Comparison of ENCODE assay signal across 8 cellular contexts in the genomic region with DNA sequence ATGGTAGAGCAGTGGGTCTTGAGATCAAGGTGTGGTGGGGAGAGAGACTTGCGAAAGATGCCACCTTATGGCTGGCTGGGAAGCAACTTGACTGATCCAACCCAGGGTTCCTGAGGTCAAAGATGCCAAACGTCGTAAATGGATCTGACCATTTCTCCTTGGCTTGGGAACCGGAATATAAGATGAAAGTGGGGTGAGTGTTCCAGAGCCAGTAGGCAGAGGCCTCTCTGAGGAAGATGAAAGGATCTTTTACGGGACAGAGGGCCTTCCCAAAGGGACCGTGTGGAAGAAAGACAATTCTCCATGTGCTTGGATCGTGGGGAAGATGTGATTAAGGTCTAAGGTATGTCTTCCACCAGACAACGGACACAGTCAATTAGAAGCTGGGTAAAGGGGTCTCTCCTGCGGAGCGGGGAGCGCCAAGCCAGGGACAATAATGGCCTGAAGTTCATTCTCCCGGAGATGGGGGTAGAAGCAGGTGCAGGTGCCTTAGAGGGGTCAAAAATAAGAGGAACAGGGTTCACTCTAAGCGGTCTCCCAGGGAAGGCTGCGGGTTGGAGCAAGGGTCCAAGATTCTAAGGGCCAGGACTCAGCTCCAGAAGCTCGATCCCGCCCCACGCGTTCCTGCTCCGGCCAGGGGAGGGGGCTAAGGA. TPM values are rescaled to one million over a fixed set of nuclear protein-coding genes. Genes with fewer than 3 reads are reported as not detected.
DNase-seq lines count a peak whose midpoint lies in the region; ATAC-seq and TF ChIP-seq lines count a peak whose summit lies in the region.

No MANE protein-coding gene starts in this region.

- H3K4me3 Mint-ChIP-seq in activated T-helper 17 cell treated with anti-CD3 and anti-CD28 coated beads, Interleukin-2, amount 50 U/mL, for 72 hours: peak overlapping the region; percentile 86

- H3K27ac ChIP-seq in HCT116 (ENCODE audit: low read depth, low read length): peak overlapping the region; percentile 96
- H3K27ac ChIP-seq in stomach smooth muscle (ENCODE audit: low read length): peak overlapping the region; percentile 77

- TSS peak; percentile 51 for BruUV-seq in HCT116 (replicated peaks; lab: Mats Ljungman, UMichigan)

- H3K9me2 ChIP-seq in HCT116 (ENCODE audit: insufficient read depth): no peaks in the 10 kb centered on the region

- POLR2A ChIA-PET in HCT116 (lab: Charles Lee): interaction anchor here (2.3 to 2.5 kb wide), 2 partner anchors 14 to 74 kb away, joined by 15 to 27 read pairs; partner anchors contain the start of genes SAT2, TP53 and WRAP53

- H3K4me1 ChIP-seq in HCT116 (ENCODE audit: control insufficient read depth in 1 of 2, insufficient read depth in 2 of 2, low read length in 2 of 2) (peaks cover 12 to 22% of the 10 kb centered on the region in 2 experiments), stomach smooth muscle (ENCODE audit: control insufficient read depth, insufficient read depth, low read length) (peaks cover 19% of the 10 kb centered on the region)

- ATAC-seq in HCT116 (no peak), HG03565 (IDR thresholded peaks at IDR 0.05; ENCODE audit: unreplicated experiment) (no peak), HG02970 (IDR thresholded peaks at IDR 0.05; ENCODE audit: low FRiP score, unreplicated experiment) (no peak)
- no peak for ATAC-seq in activated T-helper 17 cell treated with anti-CD3 and anti-CD28 coated beads, Interleukin-2, amount 50 U/mL, for 72 hours (replicated peaks)

- no peak for TF ChIP-seq RAD21 in HCT116 (IDR thresholded peaks at IDR 0.05; ENCODE audit: low read depth)

- TF ChIP-seq CTCF in HCT116 (IDR thresholded peaks at IDR 0.05 in 2 of 3, conservative IDR thresholded peaks at IDR 0.05 in 1 of 3; ENCODE audit: borderline replicate concordance in 1 of 3, insufficient read depth in 1 of 3, low read depth in 2 of 3, low read length in 2 of 3): no peak

- H3K27me3 Mint-ChIP-seq in activated T-helper 17 cell treated with anti-CD3 and anti-CD28 coated beads, Interleukin-2, amount 50 U/mL, for 72 hours: no peaks in the 10 kb centered on the region

- H3K27ac Mint-ChIP-seq in activated T-helper 17 cell treated with anti-CD3 and anti-CD28 coated beads, Interleukin-2, amount 50 U/mL, for 72 hours: peak overlapping the region; percentile 86

- DNase-seq in AG08395 (ENCODE audit: low spot score): peak; percentile 48
- no peak for DNase-seq in HCT116 (ENCODE audit: low read depth, low spot score)
- DNase-seq in foreskin melanocyte: no peak

- intact Hi-C loops in HCT116 (cut with micrococcal nuclease): loop anchor here (2.0 kb wide), 1 partner anchor 73 kb away; the partner anchor contains the start of gene TP53

- H2AFZ ChIP-seq in HCT116 (ENCODE audit: low read depth, low read length, poor library complexity, severe bottlenecking): no peak overlapping the region

- no peak for TF ChIP-seq POLR2A in HCT116 (IDR thresholded peaks at IDR 0.05; ENCODE audit: borderline replicate concordance, extremely low read depth, insufficient read depth, insufficient read length)

- H3K4me3 ChIP-seq in HCT116 (replicated peaks in 1 of 2; ENCODE audit: low read depth in 1 of 2, low read length in 2 of 2) (peak overlapping the region; percentile 64 to 87), iPS-18c (ENCODE audit: insufficient read depth, low read depth, low read length) (peak overlapping the region; percentile 87), stomach smooth muscle (ENCODE audit: low read length in 2 of 2) (peak overlapping the region; percentile 84 to 87)

- peaks cover 52% of the 10 kb centered on the region for H3K79me2 ChIP-seq in HCT116 (ENCODE audit: insufficient read depth, low read length)

- 0 out of 2 replicates have a peak, but pooled peaks cover 3% of the 10 kb centered on the region for H4K20me1 ChIP-seq in HCT116 (ENCODE audit: insufficient read depth)

- peak overlapping the region; percentile 86 for H3K4me2 ChIP-seq in HCT116 (ENCODE audit: low read length)

- H3K9me3 ChIP-seq in HCT116 (ENCODE audit: control insufficient read depth in 1 of 2, insufficient read depth in 1 of 2, low read depth in 1 of 2, low read length in 2 of 2): no peaks in the 10 kb centered on the region
- no peaks in the 10 kb centered on the region for H3K9me3 ChIP-seq in iPS-18c (ENCODE audit: control insufficient read depth, insufficient read depth, low read length)
- no peaks in the 10 kb centered on the region for H3K9me3 ChIP-seq in stomach smooth muscle (ENCODE audit: control insufficient read depth in 2 of 2, low read length in 2 of 2)

- H3K9ac ChIP-seq in HCT116 (ENCODE audit: low read length): peak overlapping the region; percentile 75
- peak overlapping the region; percentile 75 to 90 for H3K9ac ChIP-seq in stomach smooth muscle (ENCODE audit: low read length in 2 of 2)

- RAD21 ChIA-PET in HCT116 (lab: Charles Lee; ENCODE audit: low non-redundant PET in 1 of 2, low total read pairs in 2 of 2, uncharacterized antibody in 2 of 2, unreplicated experiment in 2 of 2): no interaction called here

- CTCF ChIA-PET in HCT116 (lab: Charles Lee): interaction anchor here (0.8 to 2.1 kb wide), 3 partner anchors 13 to 74 kb away, joined by 4 to 16 read pairs (median 8); partner anchors contain the start of genes SAT2, TP53 and WRAP53

- no peaks in the 10 kb centered on the region for H3K9me3 Mint-ChIP-seq in activated T-helper 17 cell treated with anti-CD3 and anti-CD28 coated beads, Interleukin-2, amount 50 U/mL, for 72 hours

- peaks cover 27% of the 10 kb centered on the region for H3K4me1 Mint-ChIP-seq in activated T-helper 17 cell treated with anti-CD3 and anti-CD28 coated beads, Interleukin-2, amount 50 U/mL, for 72 hours

- peaks cover 34% of the 10 kb centered on the region for H3K36me3 Mint-ChIP-seq in activated T-helper 17 cell treated with anti-CD3 and anti-CD28 coated beads, Interleukin-2, amount 50 U/mL, for 72 hours (ENCODE audit: low read depth)

- H3K36me3 ChIP-seq in HCT116 (ENCODE audit: control insufficient read depth in 1 of 2, insufficient read depth in 2 of 2, low read length in 2 of 2): peaks cover 7 to 17% of the 10 kb centered on the region in 2 experiments
- peaks cover 2 to 6% of the 10 kb centered on the region in 2 donors for H3K36me3 ChIP-seq in stomach smooth muscle (ENCODE audit: control insufficient read depth in 2 of 2, insufficient read depth in 2 of 2, low read length in 2 of 2)

- no peaks in the 10 kb centered on the region for H3K27me3 ChIP-seq in HCT116 (ENCODE audit: insufficient read depth, low read length)
- H3K27me3 ChIP-seq in stomach smooth muscle (ENCODE audit: control insufficient read depth in 1 of 2, insufficient read depth in 2 of 2, low read length in 2 of 2): no peaks in the 10 kb centered on the region

TF ChIP-seq in HCT116, 20 proteins besides CTCF, POLR2A, EP300 and RAD21:
- TF ChIP-seq, protein P1, sequence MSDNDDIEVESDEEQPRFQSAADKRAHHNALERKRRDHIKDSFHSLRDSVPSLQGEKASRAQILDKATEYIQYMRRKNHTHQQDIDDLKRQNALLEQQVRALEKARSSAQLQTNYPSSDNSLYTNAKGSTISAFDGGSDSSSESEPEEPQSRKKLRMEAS (IDR thresholded peaks at IDR 0.05): peak; percentile 39; the same call in 1 of the 2 replicates
- TF ChIP-seq JUND (IDR thresholded peaks at IDR 0.05): no peak

RNA-seq across cellular contexts. Expression of gene FXR2, which starts 0.8 kb away (rescaled TPM):
- 49.7 TPM for total RNA-seq in HCT116 (2021; ENCODE audit: unreplicated experiment)
- 47.9 and 56.0 TPM in 2 replicates for polyA plus RNA-seq in HCT116 (2012)
- 10 to 100 TPM; 34.4 to 37.0 TPM for total RNA-seq in activated T-helper 17 cell treated with anti-CD3 and anti-CD28 coated beads, Interleukin-2, amount 50 U/mL, for 72 hours

RNA-seq across cellular contexts. Expression of gene SAT2, which starts 13.7 kb away (rescaled TPM):
- 54.9 TPM for total RNA-seq in HCT116 (2021; ENCODE audit: unreplicated experiment)
- 61.7 and 65.5 TPM in 2 replicates for polyA plus RNA-seq in HCT116 (2012)
- 10 to 100 TPM; 25.5 to 62.7 TPM for total RNA-seq in activated T-helper 17 cell treated with anti-CD3 and anti-CD28 coated beads, Interleukin-2, amount 50 U/mL, for 72 hours

RNA-seq across cellular contexts. Expression of gene SHBG, which starts 16.0 kb away (rescaled TPM):
- not detected for total RNA-seq in HCT116 (2021; ENCODE audit: unreplicated experiment)
- 0.07 and 0.22 TPM in 2 replicates for polyA plus RNA-seq in HCT116 (2012)
- total RNA-seq in activated T-helper 17 cell treated with anti-CD3 and anti-CD28 coated beads, Interleukin-2, amount 50 U/mL, for 72 hours: under 1 TPM in 1 of 2 donors, not detected in 1; 0.71 TPM

RNA-seq across cellular contexts. Expression of gene SOX15, which starts 24.0 kb away (rescaled TPM):
- 0.69 TPM for total RNA-seq in HCT116 (2021; ENCODE audit: unreplicated experiment)
- polyA plus RNA-seq in HCT116 (2012): 1.0 and 1.2 TPM in 2 replicates
- under 1 TPM in 1 of 2 donors, not detected in 1; 0.90 TPM for total RNA-seq in activated T-helper 17 cell treated with anti-CD3 and anti-CD28 coated beads, Interleukin-2, amount 50 U/mL, for 72 hours

RNA-seq across cellular contexts. Expression of gene MPDU1, which starts 30.2 kb away (rescaled TPM):
- 50.9 TPM for total RNA-seq in HCT116 (2021; ENCODE audit: unreplicated experiment)
- polyA plus RNA-seq in HCT116 (2012): 49.0 and 52.0 TPM in 2 replicates
- 10 to 100 TPM; 58.3 to 96.4 TPM for total RNA-seq in activated T-helper 17 cell treated with anti-CD3 and anti-CD28 coated beads, Interleukin-2, amount 50 U/mL, for 72 hours
